Comparison of ENCODE assay signal across 12 cellular contexts in genomic region chr3:189588061-189588817, GRCh38. TPM values are rescaled to one million over a fixed set of nuclear protein-coding genes. Genes with fewer than 3 reads are reported as not detected.
DNase-seq lines count a peak whose midpoint lies in the region; ATAC-seq and TF ChIP-seq lines count a peak whose summit lies in the region.
"Had no signal": no experiment of that assay in that cellular context is flagged by ENCODE, and none has a peak within 500 bp of the region (broad histone marks: within the 10 kb centered on the region; RNA-seq: fewer than 3 reads in every experiment).

No MANE protein-coding gene starts in this region.

- no peak for TF ChIP-seq EP300 in gastroesophageal sphincter (IDR thresholded peaks at IDR 0.05)

- TF ChIP-seq CTCF in gastroesophageal sphincter (IDR thresholded peaks at IDR 0.05) (no peak), uterus (IDR thresholded peaks at IDR 0.05) (no peak)

- peak overlapping the region; percentile 91 for H3K27ac ChIP-seq in epithelial cell of prostate
- H3K27ac ChIP-seq in gastroesophageal sphincter, result no peak overlapping the region
- H3K27ac ChIP-seq in uterus, result no peak overlapping the region
- H3K27ac ChIP-seq: sigmoid colon, SJCRH30, thoracic aorta had no signal

- no peaks in the 10 kb centered on the region for H3K27me3 ChIP-seq in gastroesophageal sphincter
- H3K27me3 ChIP-seq in uterus, result no peaks in the 10 kb centered on the region
- H3K27me3 ChIP-seq: sigmoid colon, SJCRH30 had no signal

- no peaks in the 10 kb centered on the region for H3K36me3 ChIP-seq in gastroesophageal sphincter
- H3K36me3 ChIP-seq in uterus, result no peaks in the 10 kb centered on the region
- H3K36me3 ChIP-seq: sigmoid colon, SJCRH30, thoracic aorta had no signal

- H3K4me1 ChIP-seq in gastroesophageal sphincter, result no peaks in the 10 kb centered on the region
- H3K4me1 ChIP-seq in uterus, result no peaks in the 10 kb centered on the region
- H3K4me1 ChIP-seq: sigmoid colon, SJCRH30 had no signal

- H3K9me3 ChIP-seq in gastroesophageal sphincter, result no peaks in the 10 kb centered on the region
- H3K9me3 ChIP-seq in uterus, result no peaks in the 10 kb centered on the region
- H3K9me3 ChIP-seq: sigmoid colon, SJCRH30, thoracic aorta had no signal

- 58 to 70% methylated on average over 4 of the region's 4 CpGs for WGBS in gastroesophageal sphincter (ENCODE audit: low coverage in 1 of 2), 2 donors

- intact Hi-C loops in sciatic nerve (cut with DNase I), result no loop called here
- intact Hi-C loops in uterus (cut with DNase I; ENCODE audit: low total_unique reads), result no loop called here

- TF ChIP-seq POLR2A in gastroesophageal sphincter (IDR thresholded peaks at IDR 0.05) (no peak), uterus (IDR thresholded peaks at IDR 0.05) (no peak)

- ATAC-seq in sciatic nerve, result peak; percentile 65
- no peak for ATAC-seq in gastroesophageal sphincter
- ATAC-seq in GM18867 (IDR thresholded peaks at IDR 0.05; ENCODE audit: unreplicated experiment), result no peak

- H3K4me3 ChIP-seq in gastroesophageal sphincter, result no peak overlapping the region
- no peak overlapping the region for H3K4me3 ChIP-seq in uterus
- H3K4me3 ChIP-seq: sigmoid colon, SJCRH30, thoracic aorta had no signal

- DNase-seq in ELR (ENCODE audit: low read depth), result peak; percentile 93
- DNase-seq in NCI-H460 (ENCODE audit: extremely low read depth, low read depth), result peak; percentile 48
- peak; percentile 44 for DNase-seq in epithelial cell of prostate (ENCODE audit: low read depth, low spot score)
- no peak for DNase-seq in sciatic nerve (ENCODE audit: low spot score)
- DNase-seq in NCI-H187 treated with DMSO at 0.1 percent for 48 hours (lab: John Stamatoyannopoulos, UW), result no peak
- no peak for DNase-seq in uterus
- DNase-seq: NCI-H510A treated with DMSO at 0.1 percent for 48 hours, sigmoid colon, SJCRH30 had no signal

RNA-seq across cellular contexts. Expression of gene TP63, which starts 43.0 kb away (rescaled TPM):
- total RNA-seq in NCI-H460 (2014; rRNA removed; shearing (Covaris generic)), result not detected in 2 replicates
- polyA plus RNA-seq in NCI-H460 (2014; cell fraction: nucleus; rRNA removed), result not detected in 2 replicates
- total RNA-seq in sciatic nerve, result 7.2 TPM
- 1 to 10 TPM in 2 of 4 donors, under 1 TPM in 1, not detected in 1; 0.13 to 7.4 (median 3.4) TPM for total RNA-seq in gastroesophageal sphincter
- 1 to 10 TPM in 2 of 4 donors, not detected in 2; 1.5 to 2.5 TPM for total RNA-seq in uterus

Comparison
In these comparisons a context has a peak if more than half of its experiments do, and no peak if none do; other contexts are left out.
1. DNase-seq: peak in ELR (single experiment), NCI-H460 (single experiment) and epithelial cell of prostate (single experiment); none in sciatic nerve (single experiment), NCI-H187 treated with DMSO at 0.1 percent for 48 hours (single experiment) and uterus (0 of 2).